Comparison of ENCODE assay signal across 8 cellular contexts in genomic region chr19:1039646-1040475, GRCh38. TPM values are rescaled to one million over a fixed set of nuclear protein-coding genes. Genes with fewer than 3 reads are reported as not detected.
DNase-seq lines count a peak whose midpoint lies in the region; FAIRE-seq and TF ChIP-seq lines count a peak whose summit lies in the region.

ABCA7 (plus strand) TSS chr19:1040107; CDS start chr19:1041362, 1,255 bp downstream.

- H3K27me3 ChIP-seq in neuronal stem cell (ENCODE audit: control insufficient read depth in 3 of 3, insufficient read depth in 3 of 3, low read depth in 1 of 3, low read length in 3 of 3) (no peaks in the 10 kb centered on the region), subcutaneous abdominal adipose tissue (ENCODE audit: control insufficient read depth in 5 of 5, insufficient read depth in 4 of 5, low read length in 5 of 5) (no peaks in the 10 kb centered on the region)

- H3K4me3 ChIP-seq in HFF-Myc (replicated peaks; ENCODE audit: low read depth, low read length) (peak within 1 kb of the TSS; percentile 50), neuronal stem cell (ENCODE audit: low read length in 2 of 2) (peak within 1 kb of the TSS; percentile 57 to 71), subcutaneous abdominal adipose tissue (ENCODE audit: low read depth in 1 of 5, low read length in 5 of 5) (peak within 1 kb of the TSS; percentile 67 to 86 (median 81))

- peak within 1 kb of the TSS; percentile 82 for H3K4me2 ChIP-seq in neuronal stem cell (ENCODE audit: insufficient read depth, low read length, poor library complexity, severe bottlenecking)

- H3K79me1 ChIP-seq in neuronal stem cell (ENCODE audit: low read depth, low read length) = peaks cover 4% of the 10 kb centered on the region

- peak within 1 kb of the TSS; percentile 81 for H3K9ac ChIP-seq in neuronal stem cell (ENCODE audit: low read depth, low read length, poor library complexity)
- H3K9ac ChIP-seq in subcutaneous abdominal adipose tissue (ENCODE audit: low read length in 5 of 5) = peak within 1 kb of the TSS in 4 of 5 donors; percentile 43 to 73 (median 64)

- no CpG with 5 or more reads among the region's 56 CpGs for WGBS in neuronal stem cell (ENCODE audit: extremely low coverage in 2 of 2, insufficient read length in 2 of 2, insufficient replicate concordance in 1 of 2), 2 donors

- in situ Hi-C loops in SK-MEL-5 (cut with HindIII; ENCODE audit: low pct_unique_long_range_greater_than_20kb, low sequenced_read_pairs) = no loop called here

- H2BK120ac ChIP-seq in neuronal stem cell (ENCODE audit: low read depth, low read length) = peak within 1 kb of the TSS; percentile 81

- H2AFZ ChIP-seq in neuronal stem cell (ENCODE audit: low read length) = peak within 1 kb of the TSS; percentile 90

- no peak within 1 kb of the TSS for H3K4ac ChIP-seq in neuronal stem cell (ENCODE audit: low read length)

- H3K18ac ChIP-seq in neuronal stem cell (ENCODE audit: low read length) = peak within 1 kb of the TSS; percentile 94

- no peak within 1 kb of the TSS for H2BK15ac ChIP-seq in neuronal stem cell (ENCODE audit: low read length)

- no peak within 1 kb of the TSS for H4K8ac ChIP-seq in neuronal stem cell (ENCODE audit: low read depth, low read length)

- no peak within 1 kb of the TSS for H3K14ac ChIP-seq in neuronal stem cell (ENCODE audit: low read length)

- no peak for FAIRE-seq in frontal cortex (lab: Jason Lieb, UNC)

- H2BK5ac ChIP-seq in neuronal stem cell (ENCODE audit: low read length) = peak within 1 kb of the TSS; percentile 2

- H3K4me1 ChIP-seq in neuronal stem cell (ENCODE audit: control insufficient read depth in 2 of 2, insufficient read depth in 1 of 2, low read depth in 1 of 2, low read length in 2 of 2) = peaks cover 7 to 13% of the 10 kb centered on the region in 2 donors
- H3K4me1 ChIP-seq in subcutaneous abdominal adipose tissue (ENCODE audit: control insufficient read depth in 5 of 5, insufficient read depth in 5 of 5, low read length in 5 of 5) = peaks cover 0 to 59% (median 54%) of the 10 kb centered on the region in 5 donors

- no peak within 1 kb of the TSS for H2BK12ac ChIP-seq in neuronal stem cell (ENCODE audit: low read length)

- H3K36me3 ChIP-seq in neuronal stem cell (replicated peaks in 1 of 2; ENCODE audit: control insufficient read depth in 2 of 2, insufficient read depth in 2 of 2, low read length in 2 of 2) (peaks cover 20 to 35% of the 10 kb centered on the region in 2 donors), subcutaneous abdominal adipose tissue (ENCODE audit: control insufficient read depth in 5 of 5, insufficient read depth in 5 of 5, low read length in 5 of 5) (peaks cover 0 to 20% (median 15%) of the 10 kb centered on the region in 5 donors)

- H3K9me3 ChIP-seq in neuronal stem cell (replicated peaks in 1 of 2; ENCODE audit: control insufficient read depth in 2 of 2, insufficient read depth in 1 of 2, low read depth in 1 of 2, low read length in 2 of 2) (no peaks in the 10 kb centered on the region), subcutaneous abdominal adipose tissue (ENCODE audit: control insufficient read depth in 5 of 5, low read length in 5 of 5) (no peaks in the 10 kb centered on the region)

- H4K91ac ChIP-seq in neuronal stem cell (ENCODE audit: low read depth, low read length, poor library complexity) = no peak within 1 kb of the TSS

- DNase-seq in GF-D8 (lab: John Stamatoyannopoulos, UW) (peak; percentile 92), HFF-Myc (ENCODE audit: extremely low read depth, low read depth) (peak; percentile 91), NAMALWA (ENCODE audit: low spot score) (peak; percentile 98), SK-MEL-5 (ENCODE audit: low read depth, low spot score) (peak; percentile 93), frontal cortex (ENCODE audit: low spot score in 2 of 2) (peak; percentile 87 to 96), neuronal stem cell (ENCODE audit: low spot score) (peak; percentile 96)
- peak; percentile 96 to 99 (median 99) for DNase-seq in activated naive CD4-positive, alpha-beta T cell (lab: John Stamatoyannopoulos, UW)

- H3K27ac ChIP-seq in neuronal stem cell (replicated peaks; ENCODE audit: low read length) (peak within 1 kb of the TSS; percentile 54), subcutaneous abdominal adipose tissue (ENCODE audit: low read depth, low read length) (peak within 1 kb of the TSS; percentile 65)

- no peak for TF ChIP-seq CTCF in HFF-Myc (IDR thresholded peaks at IDR 0.05; ENCODE audit: low read depth, low read length, missing control alignments)

- peak within 1 kb of the TSS; percentile 89 for H3K23ac ChIP-seq in neuronal stem cell (ENCODE audit: low read depth, low read length, poor library complexity)

- H2AK5ac ChIP-seq in neuronal stem cell (ENCODE audit: low read depth, low read length) = peak within 1 kb of the TSS; percentile 63

RNA-seq across cellular contexts. Expression of gene ABCA7, which starts in this region (rescaled TPM):
- 2.3 and 3.3 TPM in 2 replicates for total RNA-seq in SK-MEL-5 (2014; rRNA removed; shearing (Covaris generic))
- polyA plus RNA-seq in SK-MEL-5 (2015; cell fraction: cytosol; rRNA removed) = 4.8 and 15.0 TPM in 2 replicates
- polyA plus RNA-seq in SK-MEL-5 (2015; cell fraction: nucleus; rRNA removed) = 23.6 and 35.8 TPM in 2 replicates
- 2.0 TPM for total RNA-seq in frontal cortex
- 9.4 TPM for polyA plus RNA-seq in neuronal stem cell (2013, experiment 1 of 2)
- 8.0 TPM for polyA plus RNA-seq in neuronal stem cell (2013, experiment 2 of 2)

Comparison
In these comparisons a context has a peak if more than half of its experiments do, and no peak if none do; other contexts are left out.
1. Peak in every context shown above with its lines: DNase-seq, H3K4me3 ChIP-seq and H3K27ac ChIP-seq.